9 cellular contexts compared by ENCODE assay signal in the genomic region with DNA sequence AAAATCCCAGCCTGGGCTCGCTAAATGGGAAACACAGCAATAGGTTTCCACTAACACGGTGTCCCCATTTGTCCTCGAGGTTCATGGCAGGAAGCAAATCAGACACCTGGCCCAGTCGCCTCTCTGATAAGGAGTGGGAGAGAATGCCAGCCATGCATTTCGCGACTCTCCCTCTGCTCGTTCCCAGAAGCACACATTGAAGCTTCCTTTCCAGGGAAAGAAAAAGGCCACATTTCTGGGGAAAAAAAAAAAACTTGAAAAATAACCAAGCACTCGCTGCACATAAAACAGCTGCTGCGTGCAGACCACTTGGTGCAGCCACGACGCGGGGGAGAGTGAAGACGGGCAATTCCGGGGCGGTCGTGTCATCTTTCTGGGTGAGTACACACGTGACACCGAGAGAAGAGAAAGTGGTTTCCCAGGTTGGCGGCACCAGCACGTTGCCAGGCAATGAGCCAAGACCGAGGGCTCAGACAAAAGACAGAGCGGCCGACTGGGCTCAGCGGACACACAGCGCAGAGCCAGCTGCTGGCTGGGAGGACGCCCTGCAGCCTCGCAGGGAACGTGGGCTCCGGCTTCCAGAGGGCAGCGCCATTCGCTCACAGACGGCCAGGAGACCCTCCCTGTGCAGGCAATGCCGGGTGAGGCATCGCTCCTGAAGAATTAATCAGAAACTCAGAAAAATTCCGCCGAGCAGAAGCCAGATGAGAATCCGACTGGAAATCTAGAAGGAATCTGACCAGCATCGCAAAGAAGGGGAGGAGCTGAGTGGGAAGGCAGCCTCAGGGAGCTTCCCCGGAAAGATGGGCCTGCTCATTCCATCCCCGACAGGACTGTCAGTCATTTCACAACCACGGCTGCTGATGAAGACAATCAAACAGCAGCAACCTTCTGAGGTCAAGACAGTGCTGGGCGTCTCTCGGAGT.
DNase-seq lines count a peak whose midpoint lies in the region; ATAC-seq and TF ChIP-seq lines count a peak whose summit lies in the region.
"Had no signal": no experiment of that assay in that cellular context is flagged by ENCODE, and none has a peak within 500 bp of the region (broad histone marks: within the 10 kb centered on the region; RNA-seq: fewer than 3 reads in every experiment).

No MANE protein-coding gene starts in this region.

- H3K4me1 ChIP-seq in gastroesophageal sphincter = peaks cover 0 to 28% (median 0%) of the 10 kb centered on the region in 3 donors

- no peaks in the 10 kb centered on the region for H3K9me3 Mint-ChIP-seq in activated CD4-positive, alpha-beta memory T cell treated with anti-CD3 and anti-CD28 coated beads for 36 hours
- H3K9me3 Mint-ChIP-seq in progenitor cell of endocrine pancreas (ENCODE audit: low read depth) = no peaks in the 10 kb centered on the region

- CTCF ChIA-PET in activated CD4-positive, alpha-beta memory T cell treated with anti-CD3 and anti-CD28 coated beads for 36 hours (lab: Charles Lee) = no interaction called here

- peak in 3 of 4 experiments; percentile 37 to 54 (median 54) for TF ChIP-seq CTCF in gastroesophageal sphincter (IDR thresholded peaks at IDR 0.05)
- no peak for TF ChIP-seq CTCF in progenitor cell of endocrine pancreas (IDR thresholded peaks at IDR 0.05; ENCODE audit: unreplicated experiment)

- no peaks in the 10 kb centered on the region for H3K27me3 ChIP-seq in gastroesophageal sphincter

- no peak overlapping the region for H3K27ac Mint-ChIP-seq in activated CD4-positive, alpha-beta memory T cell treated with anti-CD3 and anti-CD28 coated beads for 36 hours
- no peak overlapping the region for H3K27ac Mint-ChIP-seq in progenitor cell of endocrine pancreas
- H3K27ac Mint-ChIP-seq: IgD-negative memory B cell had no signal

- H3K27me3 Mint-ChIP-seq in activated CD4-positive, alpha-beta memory T cell treated with anti-CD3 and anti-CD28 coated beads for 36 hours = peaks cover 20% of the 10 kb centered on the region
- peaks cover 4% of the 10 kb centered on the region for H3K27me3 Mint-ChIP-seq in progenitor cell of endocrine pancreas

- H3K36me3 Mint-ChIP-seq in activated CD4-positive, alpha-beta memory T cell treated with anti-CD3 and anti-CD28 coated beads for 36 hours = no peaks in the 10 kb centered on the region
- H3K36me3 Mint-ChIP-seq in progenitor cell of endocrine pancreas (ENCODE audit: insufficient read depth) = no peaks in the 10 kb centered on the region
- H3K36me3 Mint-ChIP-seq: IgD-negative memory B cell had no signal

- DNase-seq in DMS53 (lab: John Stamatoyannopoulos, UW) (peak; percentile 91), NCI-H1105 treated with DMSO at 0.1 percent for 48 hours (lab: John Stamatoyannopoulos, UW) (peak; percentile 99), progenitor cell of endocrine pancreas (ENCODE audit: low spot score, unreplicated experiment) (no peak)
- peak; percentile 62 for DNase-seq in activated CD4-positive, alpha-beta memory T cell treated with anti-CD3 and anti-CD28 coated beads for 36 hours

- peak overlapping the region; percentile 10 to 70 (median 56) for H3K27ac ChIP-seq in gastroesophageal sphincter

- 11 to 14% methylated on average over 6 to 24 of the region's 43 CpGs for WGBS in gastroesophageal sphincter (ENCODE audit: low coverage in 1 of 2), 2 donors

- no peak for TF ChIP-seq EP300 in gastroesophageal sphincter (IDR thresholded peaks at IDR 0.05)

- intact Hi-C loops in activated CD4-positive, alpha-beta memory T cell treated with anti-CD3 and anti-CD28 coated beads for 36 hours (cut with micrococcal nuclease) = no loop called here

- POLR2A ChIA-PET in activated CD4-positive, alpha-beta memory T cell treated with anti-CD3 and anti-CD28 coated beads for 36 hours (lab: Charles Lee) = no interaction called here

- TF ChIP-seq POLR2A in gastroesophageal sphincter (IDR thresholded peaks at IDR 0.05) = no peak

- no peaks in the 10 kb centered on the region for H3K9me3 ChIP-seq in gastroesophageal sphincter

- H3K4me1 Mint-ChIP-seq in activated CD4-positive, alpha-beta memory T cell treated with anti-CD3 and anti-CD28 coated beads for 36 hours (ENCODE audit: low read depth) = peaks cover 6% of the 10 kb centered on the region
- H3K4me1 Mint-ChIP-seq in progenitor cell of endocrine pancreas (ENCODE audit: low read depth) = peaks cover 21% of the 10 kb centered on the region
- H3K4me1 Mint-ChIP-seq: IgD-negative memory B cell had no signal

- H3K36me3 ChIP-seq in gastroesophageal sphincter = no peaks in the 10 kb centered on the region

- H3K4me3 ChIP-seq in gastroesophageal sphincter = peak overlapping the region; percentile 16 to 44

- H3K4me3 Mint-ChIP-seq in activated CD4-positive, alpha-beta memory T cell treated with anti-CD3 and anti-CD28 coated beads for 36 hours = peak overlapping the region; percentile 49
- H3K4me3 Mint-ChIP-seq in progenitor cell of endocrine pancreas (ENCODE audit: low read depth) = peak overlapping the region; percentile 9
- H3K4me3 Mint-ChIP-seq: IgD-negative memory B cell had no signal

- ATAC-seq in gastroesophageal sphincter = peak; percentile 81
- ATAC-seq in HG03045 (IDR thresholded peaks at IDR 0.05; ENCODE audit: unreplicated experiment) = no peak
- no peak for ATAC-seq in HG03196 (IDR thresholded peaks at IDR 0.05; ENCODE audit: unreplicated experiment)
- ATAC-seq in HG03159 (IDR thresholded peaks at IDR 0.05; ENCODE audit: unreplicated experiment) = no peak
